Comparison of ENCODE assay signal across 1 cellular context in genomic region chr22:32653823-32654222, GRCh38.
TF ChIP-seq lines count a peak whose summit lies in the region.

No MANE protein-coding gene starts in this region.

TF ChIP-seq in HepG2, 621 proteins besides CTCF, POLR2A, EP300 and RAD21 (continued from another document and continues in another):
- TF ChIP-seq ZHX2 (IDR thresholded peaks at IDR 0.05; ENCODE audit: low read depth) (no peak; the same call in 1 of the 2 replicates), ZHX2 (CRISPR knock-in tag; IDR thresholded peaks at IDR 0.05; ENCODE audit: borderline replicate concordance) (no peak), ONECUT2 (CRISPR knock-in tag; IDR thresholded peaks at IDR 0.05) (no peak), HDAC2 (CRISPR knock-in tag; IDR thresholded peaks at IDR 0.05) (peak; percentile 57; the same call in 1 of the 2 replicates), FOXO1 (CRISPR knock-in tag; IDR thresholded peaks at IDR 0.05) (0 out of 2 replicates have a peak, but pooled peaks have one; percentile 11), ZNF256 (CRISPR knock-in tag; conservative IDR thresholded peaks at IDR 0.05) (no peak), NR2F1 (CRISPR knock-in tag; IDR thresholded peaks at IDR 0.05) (peak in 1 of 2 experiments; percentile 70; a peak in 2 of 4 replicates), ZNF7 (CRISPR knock-in tag; IDR thresholded peaks at IDR 0.05) (no peak), ZFP90 (CRISPR knock-in tag; IDR thresholded peaks at IDR 0.05; ENCODE audit: borderline replicate concordance) (no peak), BCL6 (CRISPR knock-in tag; IDR thresholded peaks at IDR 0.05) (0 out of 2 replicates have a peak, but pooled peaks have one; percentile 32), NONO (IDR thresholded peaks at IDR 0.05) (no peak), NONO (CRISPR knock-in tag; conservative IDR thresholded peaks at IDR 0.05) (no peak), TIGD3 (CRISPR knock-in tag; IDR thresholded peaks at IDR 0.05; ENCODE audit: borderline replicate concordance) (no peak), ELF3 (CRISPR knock-in tag; IDR thresholded peaks at IDR 0.05) (peak; percentile 75), NR2F6 (IDR thresholded peaks at IDR 0.05) (peak; percentile 78), NR2F6 (CRISPR knock-in tag; IDR thresholded peaks at IDR 0.05) (peak; percentile 93), KAT7 (CRISPR knock-in tag; IDR thresholded peaks at IDR 0.05; ENCODE audit: borderline replicate concordance) (peak; percentile 59; the same call in 1 of the 2 replicates), SAFB2 (CRISPR knock-in tag; IDR thresholded peaks at IDR 0.05; ENCODE audit: borderline replicate concordance, low read depth) (no peak), FOXC1 (CRISPR knock-in tag; IDR thresholded peaks at IDR 0.05; ENCODE audit: borderline replicate concordance) (no peak), MXD4 (CRISPR knock-in tag; IDR thresholded peaks at IDR 0.05) (peak; percentile 31; the same call in 1 of the 2 replicates), RORA (CRISPR knock-in tag; IDR thresholded peaks at IDR 0.05) (no peak), ATF6 (CRISPR knock-in tag; conservative IDR thresholded peaks at IDR 0.05) (no peak), ZSCAN9 (CRISPR knock-in tag; IDR thresholded peaks at IDR 0.05; ENCODE audit: borderline replicate concordance) (no peak), SRSF1 (optimal IDR thresholded peaks at IDR 0.05; ENCODE audit: low read depth, low read length) (no peak), CCDC6 (CRISPR knock-in tag; IDR thresholded peaks at IDR 0.05) (no peak), HMG20A (CRISPR knock-in tag; IDR thresholded peaks at IDR 0.05; ENCODE audit: borderline replicate concordance) (peak; percentile 47; the same call in 1 of the 2 replicates), ZNF414 (CRISPR knock-in tag; IDR thresholded peaks at IDR 0.05) (no peak), ZNF232 (CRISPR knock-in tag; IDR thresholded peaks at IDR 0.05; ENCODE audit: borderline replicate concordance) (peak; percentile 58; the same call in 1 of the 2 replicates), KDM6A (CRISPR knock-in tag; IDR thresholded peaks at IDR 0.05; ENCODE audit: low read depth) (0 out of 2 replicates have a peak, but pooled peaks have one; percentile 13), ARNTL (CRISPR knock-in tag; IDR thresholded peaks at IDR 0.05) (peak; percentile 80; the same call in 1 of the 2 replicates), HOXA7 (CRISPR knock-in tag; IDR thresholded peaks at IDR 0.05) (no peak), SMAD1 (CRISPR knock-in tag; IDR thresholded peaks at IDR 0.05; ENCODE audit: borderline replicate concordance, low read depth) (no peak), SMAD3 (CRISPR knock-in tag; IDR thresholded peaks at IDR 0.05) (no peak), THYN1 (CRISPR knock-in tag; IDR thresholded peaks at IDR 0.05; ENCODE audit: borderline replicate concordance, low read depth) (no peak), ZFX (CRISPR knock-in tag; IDR thresholded peaks at IDR 0.05; ENCODE audit: low read depth) (peak; percentile 62), SSRP1 (CRISPR knock-in tag; IDR thresholded peaks at IDR 0.05) (no peak), GPBP1L1 (CRISPR knock-in tag; IDR thresholded peaks at IDR 0.05) (no peak), FOXA3 (CRISPR knock-in tag; IDR thresholded peaks at IDR 0.05) (peak; percentile 52), CREM (IDR thresholded peaks at IDR 0.05) (0 out of 2 replicates have a peak, but pooled peaks have one; percentile 21), CREM (CRISPR knock-in tag; IDR thresholded peaks at IDR 0.05) (no peak), TAF1 (CRISPR knock-in tag; IDR thresholded peaks at IDR 0.05) (no peak), HNF4G (IDR thresholded peaks at IDR 0.05; ENCODE audit: borderline replicate concordance, low read depth, low read length) (no peak), HNF4G (CRISPR knock-in tag; IDR thresholded peaks at IDR 0.05; ENCODE audit: borderline replicate concordance, low read depth) (no peak), ZNF674 (CRISPR knock-in tag; IDR thresholded peaks at IDR 0.05; ENCODE audit: low read depth) (no peak), FOXJ3 (CRISPR knock-in tag; IDR thresholded peaks at IDR 0.05; ENCODE audit: borderline replicate concordance) (no peak), MIXL1 (CRISPR knock-in tag; IDR thresholded peaks at IDR 0.05) (no peak), ZBTB2 (CRISPR knock-in tag; IDR thresholded peaks at IDR 0.05; ENCODE audit: low read depth) (no peak), CEBPZ (IDR thresholded peaks at IDR 0.05; ENCODE audit: low read length) (no peak), HNRNPL (IDR thresholded peaks at IDR 0.05; ENCODE audit: low read depth, low read length) (no peak), TERF1 (CRISPR knock-in tag; IDR thresholded peaks at IDR 0.05) (no peak), ZNF496 (CRISPR knock-in tag; IDR thresholded peaks at IDR 0.05; ENCODE audit: insufficient replicate concordance) (no peak)
